Comparison of ENCODE assay signal across 23 cellular contexts in genomic region chr7:2833087-2833910, GRCh38. TPM values are rescaled to one million over a fixed set of nuclear protein-coding genes. Genes with fewer than 3 reads are reported as not detected.
A peak's percentile ranks its signal among the peaks of the same experiment; 100 is the strongest.
DNase-seq lines count a peak whose midpoint lies in the region; ATAC-seq, FAIRE-seq and TF ChIP-seq lines count a peak whose summit lies in the region.
"Had no signal": no experiment of that assay in that cellular context is flagged by ENCODE, and none has a peak within 500 bp of the region (broad histone marks: within the 10 kb centered on the region; RNA-seq: fewer than 3 reads in every experiment).

No MANE protein-coding gene starts in this region.

- no peaks in the 10 kb centered on the region for H3K9me3 ChIP-seq in duodenal mucosa (ENCODE audit: control insufficient read depth in 1 of 2, low read length in 2 of 2)
- H3K9me3 ChIP-seq in esophagus muscularis mucosa, result no peaks in the 10 kb centered on the region
- H3K9me3 ChIP-seq: MG63, Peyer's patch, SK-N-SH had no signal

- no peak overlapping the region for H3K9ac ChIP-seq in duodenal mucosa (ENCODE audit: low read depth in 1 of 2, low read length in 2 of 2)
- H3K9ac ChIP-seq: SK-N-SH had no signal

- no peak for TF ChIP-seq EP300 in esophagus muscularis mucosa (IDR thresholded peaks at IDR 0.05)

- TF ChIP-seq POLR2A in esophagus muscularis mucosa (IDR thresholded peaks at IDR 0.05; ENCODE audit: low read depth), result no peak

- 94% methylated on average over 19 of the region's 19 CpGs for WGBS in esophagus muscularis mucosa

- DNase-seq in left ventricle myocardium superior, result no peak
- no peak for DNase-seq in Right ventricle myocardium inferior (ENCODE audit: missing footprints)
- DNase-seq in NCI-H2227 (lab: John Stamatoyannopoulos, UW; ENCODE audit: unreplicated experiment), result peak; percentile 82
- DNase-seq in urothelium cell line (ENCODE audit: low spot score), result no peak
- DNase-seq in esophagus muscularis mucosa (ENCODE audit: extremely low spot score), result no peak
- DNase-seq: C1 segment of cervical spinal cord; DND-41; IMR-90; Karpas-422; MG63; NCI-H1048; NCI-H146; NCI-H2081; NCI-H446; NCI-H748 treated with DMSO at 0.1 percent for 48 hours; NK-92 treated with Interleukin-12 subunit alpha and Interleukin-12 subunit beta, amount 100 ng/mL, for 24 hours; Peyer's patch; SHP77; SK-N-SH; T-cell had no signal

- peaks cover 11 to 22% of the 10 kb centered on the region in 2 donors for H3K4me1 ChIP-seq in duodenal mucosa (ENCODE audit: control insufficient read depth in 1 of 2, insufficient read depth in 2 of 2, low read length in 2 of 2)
- peaks cover 7 to 16% (median 14%) of the 10 kb centered on the region in 4 donors for H3K4me1 ChIP-seq in esophagus muscularis mucosa

- peak; percentile 91 for FAIRE-seq in urothelium cell line (lab: Jason Lieb, UNC)

- intact Hi-C loops in left ventricle myocardium superior (cut with micrococcal nuclease), result no loop called here
- intact Hi-C loops in Right ventricle myocardium inferior (cut with DNase I), result no loop called here
- intact Hi-C loops in esophagus muscularis mucosa (cut with DNase I), result no loop called here

- no peak for TF ChIP-seq CTCF in esophagus muscularis mucosa (IDR thresholded peaks at IDR 0.05)

- peak; percentile 25 for ATAC-seq in left ventricle myocardium superior
- no peak for ATAC-seq in Right ventricle myocardium inferior
- no peak for ATAC-seq in HG02623 (IDR thresholded peaks at IDR 0.05; ENCODE audit: unreplicated experiment)
- ATAC-seq: T-cell had no signal

- H3K27ac ChIP-seq in duodenal mucosa (ENCODE audit: low read depth, low read length) (no peak overlapping the region), esophagus muscularis mucosa (replicated peaks in 1 of 4) (no peak overlapping the region)
- H3K27ac ChIP-seq: HL-60, Peyer's patch had no signal

- H3K4me3 ChIP-seq in duodenal mucosa (ENCODE audit: low read depth in 1 of 2, low read length in 2 of 2), result peak overlapping the region; percentile 31 to 55
- H3K4me3 ChIP-seq in esophagus muscularis mucosa, result no peak overlapping the region
- H3K4me3 ChIP-seq: MG63, Peyer's patch had no signal

- H3K36me3 ChIP-seq in duodenal mucosa (ENCODE audit: control insufficient read depth in 1 of 2, insufficient read depth in 2 of 2, low read length in 2 of 2) (peaks cover 3 to 12% of the 10 kb centered on the region in 2 donors), esophagus muscularis mucosa (peaks cover 0 to 25% (median 6%) of the 10 kb centered on the region in 4 donors)

- H3K27me3 ChIP-seq in duodenal mucosa (ENCODE audit: control insufficient read depth in 1 of 2, insufficient read depth in 2 of 2, low read length in 2 of 2) (no peaks in the 10 kb centered on the region), esophagus muscularis mucosa (no peaks in the 10 kb centered on the region)
- H3K27me3 ChIP-seq: MG63, Peyer's patch had no signal

RNA-seq across cellular contexts. Expression of gene GNA12, which starts 10.8 kb away (rescaled TPM):
- total RNA-seq in left ventricle myocardium superior (40.4 TPM), Right ventricle myocardium inferior (40.8 TPM), esophagus muscularis mucosa (10 to 100 TPM; 25.3 to 61.8 (median 38.9) TPM)

Comparison
In these comparisons a context has a peak if more than half of its experiments do, and no peak if none do; other contexts are left out.
1. H3K4me3 ChIP-seq: peak in duodenal mucosa (2 of 2); none in esophagus muscularis mucosa (0 of 4).